In genomic region chr2:238126775-238127164, GRCh38 we compare ENCODE assay signal across 1 cellular context.
TF ChIP-seq lines count a peak whose summit lies in the region.

No MANE protein-coding gene starts in this region.

TF ChIP-seq in HepG2, 621 proteins besides CTCF, POLR2A, EP300 and RAD21 (continued from another document):
- 0 out of 2 replicates have a peak, but pooled peaks have one; percentile 21 for TF ChIP-seq ARID4A (CRISPR knock-in tag; IDR thresholded peaks at IDR 0.05; ENCODE audit: borderline replicate concordance)
- TF ChIP-seq ZFP36 (IDR thresholded peaks at IDR 0.05; ENCODE audit: borderline replicate concordance, low read depth, low read length, partially characterized antibody) = no peak
- no peak for TF ChIP-seq AKNA (CRISPR knock-in tag; IDR thresholded peaks at IDR 0.05; ENCODE audit: borderline replicate concordance)
- no peak for TF ChIP-seq PRMT3 (CRISPR knock-in tag; IDR thresholded peaks at IDR 0.05; ENCODE audit: borderline replicate concordance, low read depth)
- no peak for TF ChIP-seq GTF2F1 (IDR thresholded peaks at IDR 0.05; ENCODE audit: low read length)
